8 cellular contexts compared by ENCODE assay signal in genomic region chr3:52537726-52538421, GRCh38. TPM values are rescaled to one million over a fixed set of nuclear protein-coding genes. Genes with fewer than 3 reads are reported as not detected.
A peak's percentile ranks its signal among the peaks of the same experiment; 100 is the strongest.
DNase-seq lines count a peak whose midpoint lies in the region; ATAC-seq and TF ChIP-seq lines count a peak whose summit lies in the region.

No MANE protein-coding gene starts in this region.

- H3K9me3 ChIP-seq in Loucy (ENCODE audit: insufficient read depth, low read depth, low read length): no peaks in the 10 kb centered on the region

- peak overlapping the region; percentile 91 for H3K4me2 ChIP-seq in Loucy (ENCODE audit: low read depth, low read length, poor library complexity, severe bottlenecking)

- no peaks in the 10 kb centered on the region for H3K27me3 ChIP-seq in BJ (ENCODE audit: control insufficient read depth, insufficient read depth, low read length)
- no peaks in the 10 kb centered on the region for H3K27me3 ChIP-seq in Loucy (ENCODE audit: insufficient read depth, low read length, poor library complexity, severe bottlenecking)

- H3K9ac ChIP-seq in Loucy (ENCODE audit: low read depth, low read length, poor library complexity, severe bottlenecking): peak overlapping the region; percentile 85

- CTCF ChIA-PET in BJ (lab: Yijun Ruan, JAX): interaction anchor here (0.6 kb wide), 1 partner anchor 58 kb away, joined by 3 read pairs; no protein-coding TSS in a partner anchor

- H3K27me3 Mint-ChIP-seq in natural killer cell (ENCODE audit: low read depth in 2 of 2): no peaks in the 10 kb centered on the region

- POLR2A ChIA-PET in BJ (lab: Charles Lee): no interaction called here

- peaks cover 29% of the 10 kb centered on the region for H3K79me2 ChIP-seq in Loucy (ENCODE audit: insufficient read depth, low read length)

- intact Hi-C loops in natural killer cell (cut with micrococcal nuclease): loop anchor here (5.0 kb wide), 1 partner anchor 81 kb away; the partner anchor contains the start of gene NISCH

- no peaks in the 10 kb centered on the region for H3K9me2 ChIP-seq in Loucy (replicated peaks; ENCODE audit: low read depth, low read length)

- no peak overlapping the region for H2AFZ ChIP-seq in Loucy (ENCODE audit: low read length)

- TF ChIP-seq CTCF in BJ (IDR thresholded peaks at IDR 0.05; ENCODE audit: insufficient read depth, low read depth, low read length): no peak
- no peak for TF ChIP-seq CTCF in Loucy (conservative IDR thresholded peaks at IDR 0.05; ENCODE audit: low read length)
- TF ChIP-seq CTCF in natural killer cell (IDR thresholded peaks at IDR 0.05): no peak

- no peak for DNase-seq in BJ (ENCODE audit: low read depth)
- peak; percentile 10 for DNase-seq in natural killer cell

- H3K9me3 Mint-ChIP-seq in natural killer cell: no peaks in the 10 kb centered on the region

- peaks cover 31% of the 10 kb centered on the region for H3K4me1 ChIP-seq in Loucy (ENCODE audit: insufficient read depth, low read length, poor library complexity, severe bottlenecking)

- ATAC-seq in natural killer cell (no peak), GM21529 (IDR thresholded peaks at IDR 0.05; ENCODE audit: unreplicated experiment) (no peak), HG02981 (IDR thresholded peaks at IDR 0.05; ENCODE audit: unreplicated experiment) (no peak), HG02610 (IDR thresholded peaks at IDR 0.05; ENCODE audit: unreplicated experiment) (no peak), HG02571 (IDR thresholded peaks at IDR 0.05; ENCODE audit: unreplicated experiment) (no peak)

- no peaks in the 10 kb centered on the region for H3K36me3 ChIP-seq in BJ (ENCODE audit: control insufficient read depth, insufficient read depth, low read length)
- H3K36me3 ChIP-seq in Loucy (ENCODE audit: insufficient read depth, low read length): no peaks in the 10 kb centered on the region

- no peaks in the 10 kb centered on the region for H3K36me3 Mint-ChIP-seq in natural killer cell

- peak overlapping the region; percentile 95 to 96 for H3K27ac Mint-ChIP-seq in natural killer cell

- H3K27ac ChIP-seq in cingulate gyrus (ENCODE audit: low read depth, low read length): peak overlapping the region; percentile 86

- peaks cover 42 to 44% of the 10 kb centered on the region in 2 donors for H3K4me1 Mint-ChIP-seq in natural killer cell

- H3F3A ChIP-seq in Loucy (ENCODE audit: low read depth): no peaks in the 10 kb centered on the region

- peaks cover 25% of the 10 kb centered on the region for H4K20me1 ChIP-seq in Loucy (ENCODE audit: insufficient read depth, low read length, poor library complexity, severe bottlenecking)

- peak overlapping the region; percentile 98 for H3K4me3 Mint-ChIP-seq in natural killer cell

- peak overlapping the region; percentile 78 for H3K4me3 ChIP-seq in BJ (ENCODE audit: low read depth, low read length)
- peak overlapping the region; percentile 94 for H3K4me3 ChIP-seq in Loucy (ENCODE audit: low read length, poor library complexity, severe bottlenecking)

RNA-seq across cellular contexts. Expression of gene UQCC5, which starts 1.5 kb away (rescaled TPM):
- polyA plus RNA-seq in BJ (2011; rRNA removed): 11.9 and 12.3 TPM in 2 replicates
- polyA minus RNA-seq in BJ (2011; rRNA and poly(A)+ RNA removed): 5.4 and 6.2 TPM in 2 replicates
- total RNA-seq in natural killer cell: 1 to 10 TPM; 4.1 to 9.5 (median 7.3) TPM

RNA-seq across cellular contexts. Expression of gene NT5DC2, which starts 4.2 kb away (rescaled TPM):
- 132 and 186 TPM in 2 replicates for polyA plus RNA-seq in BJ (2011; rRNA removed)
- polyA minus RNA-seq in BJ (2011; rRNA and poly(A)+ RNA removed): 150 and 175 TPM in 2 replicates
- 10 to 100 TPM in 1 of 3 donors, 1 to 10 TPM in 2; 2.2 to 10.7 (median 2.2) TPM for total RNA-seq in natural killer cell

RNA-seq across cellular contexts. Expression of gene STAB1, which starts 42.7 kb away (rescaled TPM):
- 0.01 and 0.05 TPM in 2 replicates for polyA plus RNA-seq in BJ (2011; rRNA removed)
- polyA minus RNA-seq in BJ (2011; rRNA and poly(A)+ RNA removed): 0.14 TPM in 1 of 2 replicates, not detected in the other
- 10 to 100 TPM in 1 of 3 donors, 1 to 10 TPM in 2; 1.8 to 26.5 (median 5.9) TPM for total RNA-seq in natural killer cell
